In the genomic region with DNA sequence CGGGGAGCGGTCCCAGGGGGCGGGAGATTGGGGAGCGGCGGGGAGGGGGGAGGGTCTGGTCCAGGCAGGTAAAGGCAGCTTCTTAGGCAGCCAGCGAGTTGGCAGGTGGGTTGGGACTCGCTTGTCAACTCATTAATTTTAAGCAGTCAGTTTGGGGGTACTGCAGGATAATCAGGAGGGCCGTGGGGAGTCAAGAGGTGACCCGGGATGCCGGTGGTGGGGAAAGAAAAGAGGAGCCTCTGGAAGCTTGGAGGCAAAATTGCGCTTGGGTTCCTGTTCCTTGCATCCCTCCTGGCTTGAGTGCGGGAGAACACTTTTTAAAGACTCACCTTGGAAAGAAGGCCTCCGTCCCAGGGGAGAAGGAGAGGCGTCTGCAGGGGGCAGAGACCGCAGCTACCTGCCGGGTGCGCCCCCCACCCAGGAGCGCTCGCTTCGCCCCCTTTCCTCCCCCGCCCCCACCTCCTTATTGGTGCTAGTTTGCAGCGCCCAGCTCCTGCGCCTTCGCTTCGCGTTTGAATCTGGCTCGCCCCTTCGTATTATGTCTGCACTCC, we compare ENCODE assay signal across 12 cellular contexts. TPM values are rescaled to one million over a fixed set of nuclear protein-coding genes. Genes with fewer than 3 reads are reported as not detected.
DNase-seq lines count a peak whose midpoint lies in the region; ATAC-seq, FAIRE-seq and TF ChIP-seq lines count a peak whose summit lies in the region.
"Had no signal": no experiment of that assay in that cellular context is flagged by ENCODE, and none has a peak within 500 bp of the region (broad histone marks: within the 10 kb centered on the region; RNA-seq: fewer than 3 reads in every experiment).

A gene with protein sequence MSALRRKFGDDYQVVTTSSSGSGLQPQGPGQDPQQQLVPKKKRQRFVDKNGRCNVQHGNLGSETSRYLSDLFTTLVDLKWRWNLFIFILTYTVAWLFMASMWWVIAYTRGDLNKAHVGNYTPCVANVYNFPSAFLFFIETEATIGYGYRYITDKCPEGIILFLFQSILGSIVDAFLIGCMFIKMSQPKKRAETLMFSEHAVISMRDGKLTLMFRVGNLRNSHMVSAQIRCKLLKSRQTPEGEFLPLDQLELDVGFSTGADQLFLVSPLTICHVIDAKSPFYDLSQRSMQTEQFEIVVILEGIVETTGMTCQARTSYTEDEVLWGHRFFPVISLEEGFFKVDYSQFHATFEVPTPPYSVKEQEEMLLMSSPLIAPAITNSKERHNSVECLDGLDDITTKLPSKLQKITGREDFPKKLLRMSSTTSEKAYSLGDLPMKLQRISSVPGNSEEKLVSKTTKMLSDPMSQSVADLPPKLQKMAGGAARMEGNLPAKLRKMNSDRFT (plus strand): TSS at position 458 of the 551 bp plus-strand sequence. CDS start 81 bp downstream, at position 539.

- CTCF ChIA-PET in activated B cell treated with CpG ODN at 0.5 μM for 24 hours (lab: Charles Lee) = no interaction called here

- peaks cover 7% of the 10 kb centered on the region; the same call in 1 of the 2 replicates for H3K4me1 ChIP-seq in GM23338 (ENCODE audit: insufficient read depth)
- H3K4me1 ChIP-seq in iPS-20b (ENCODE audit: insufficient read depth, low read length) = no peaks in the 10 kb centered on the region
- peaks cover 0 to 25% (median 19%) of the 10 kb centered on the region in 4 donors for H3K4me1 ChIP-seq in sigmoid colon
- H3K4me1 ChIP-seq: SJSA1 had no signal

- H3K9ac ChIP-seq in iPS-20b (ENCODE audit: low read depth, low read length) = peak within 1 kb of the TSS; percentile 53; the same call in 1 of the 2 replicates

- H4K20me1 ChIP-seq in GM23338 (replicated peaks; ENCODE audit: insufficient read depth) = no peaks in the 10 kb centered on the region

- peak within 1 kb of the TSS; percentile 81 for H3K4me3 Mint-ChIP-seq in GM23338
- H3K4me3 Mint-ChIP-seq in activated B cell treated with CpG ODN at 0.5 μM for 24 hours = peak within 1 kb of the TSS; percentile 67
- H3K4me3 Mint-ChIP-seq in natural killer cell treated with Interleukin-12 subunit alpha and Interleukin-12 subunit beta and Interleukin-15 and Interleukin-18, amount 100 ng/mL, for 72 hours = no peak within 1 kb of the TSS

- no peak for FAIRE-seq in H54 (lab: Jason Lieb, UNC)
- FAIRE-seq: islet of Langerhans had no signal

- intact Hi-C loops in activated B cell treated with CpG ODN at 0.5 μM for 24 hours (cut with micrococcal nuclease) (no loop called here), sigmoid colon (cut with DNase I) (no loop called here)

- H3K27me3 ChIP-seq in GM23338 (ENCODE audit: insufficient read depth) = peaks cover 56% of the 10 kb centered on the region
- H3K27me3 ChIP-seq in iPS-20b (ENCODE audit: insufficient read depth, low read length) = peaks cover 43% of the 10 kb centered on the region
- H3K27me3 ChIP-seq in sigmoid colon = peaks cover 15 to 35% (median 27%) of the 10 kb centered on the region in 3 donors
- H3K27me3 ChIP-seq: SJSA1 had no signal

- H3K4me3 ChIP-seq in GM23338 (peak within 1 kb of the TSS; percentile 72), iPS-20b (ENCODE audit: low read length) (peak within 1 kb of the TSS; percentile 82), sigmoid colon (peak within 1 kb of the TSS in 3 of 4 donors; percentile 34 to 40 (median 40))
- H3K4me3 ChIP-seq: SJSA1 had no signal

- no peaks in the 10 kb centered on the region for H3K36me3 ChIP-seq in GM23338 (ENCODE audit: insufficient read depth)
- H3K36me3 ChIP-seq in iPS-20b (ENCODE audit: insufficient read depth, low read depth, low read length) = no peaks in the 10 kb centered on the region
- H3K36me3 ChIP-seq in sigmoid colon = no peaks in the 10 kb centered on the region
- H3K36me3 ChIP-seq: SJSA1 had no signal

- H3K9me2 ChIP-seq in GM23338 (ENCODE audit: insufficient read depth) = no peaks in the 10 kb centered on the region

- no peaks in the 10 kb centered on the region for H3F3A ChIP-seq in GM23338 (replicated peaks; ENCODE audit: low read depth)

- H3K4me1 Mint-ChIP-seq in GM23338 = peaks cover 15% of the 10 kb centered on the region; the same call in 2 of the 3 replicates
- peaks cover 3% of the 10 kb centered on the region for H3K4me1 Mint-ChIP-seq in activated B cell treated with CpG ODN at 0.5 μM for 24 hours
- H3K4me1 Mint-ChIP-seq in natural killer cell treated with Interleukin-12 subunit alpha and Interleukin-12 subunit beta and Interleukin-15 and Interleukin-18, amount 100 ng/mL, for 72 hours (ENCODE audit: low read depth in 2 of 2) = no peaks in the 10 kb centered on the region

- H3K27ac ChIP-seq in GM23338 (ENCODE audit: low read depth) (no peak within 1 kb of the TSS), iPS-20b (ENCODE audit: low read length) (no peak within 1 kb of the TSS), sigmoid colon (no peak within 1 kb of the TSS)
- H3K27ac ChIP-seq: SJSA1 had no signal

- 1 to 3% methylated on average over 28 of the region's 28 CpGs for WGBS in sigmoid colon, 2 donors

- no peak within 1 kb of the TSS for H3K27ac Mint-ChIP-seq in GM23338
- H3K27ac Mint-ChIP-seq in activated B cell treated with CpG ODN at 0.5 μM for 24 hours = no peak within 1 kb of the TSS
- no peak within 1 kb of the TSS for H3K27ac Mint-ChIP-seq in natural killer cell treated with Interleukin-12 subunit alpha and Interleukin-12 subunit beta and Interleukin-15 and Interleukin-18, amount 100 ng/mL, for 72 hours

- H3K9me3 Mint-ChIP-seq in GM23338 = no peaks in the 10 kb centered on the region
- no peaks in the 10 kb centered on the region for H3K9me3 Mint-ChIP-seq in activated B cell treated with CpG ODN at 0.5 μM for 24 hours
- H3K9me3 Mint-ChIP-seq in natural killer cell treated with Interleukin-12 subunit alpha and Interleukin-12 subunit beta and Interleukin-15 and Interleukin-18, amount 100 ng/mL, for 72 hours = peaks cover 3% of the 10 kb centered on the region

- POLR2A ChIA-PET in activated B cell treated with CpG ODN at 0.5 μM for 24 hours (lab: Charles Lee) = no interaction called here

- H3K36me3 Mint-ChIP-seq in GM23338 (ENCODE audit: low read depth) (no peaks in the 10 kb centered on the region; the same call in 2 of the 3 replicates), activated B cell treated with CpG ODN at 0.5 μM for 24 hours (ENCODE audit: low read depth) (no peaks in the 10 kb centered on the region)
- peaks cover 10% of the 10 kb centered on the region for H3K36me3 Mint-ChIP-seq in natural killer cell treated with Interleukin-12 subunit alpha and Interleukin-12 subunit beta and Interleukin-15 and Interleukin-18, amount 100 ng/mL, for 72 hours

- no peaks in the 10 kb centered on the region for H3K9me3 ChIP-seq in iPS-20b (ENCODE audit: insufficient read depth, low read depth, low read length)
- H3K9me3 ChIP-seq in sigmoid colon = no peaks in the 10 kb centered on the region

- TF ChIP-seq POLR2A in sigmoid colon (IDR thresholded peaks at IDR 0.05) (no peak), H54 (IDR thresholded peaks at IDR 0.05; ENCODE audit: low read depth, low read length) (no peak)

- H3K4me2 ChIP-seq in GM23338 = peak within 1 kb of the TSS; percentile 80

- peak; percentile 51 for DNase-seq in GM23338 (ENCODE audit: low spot score)
- no peak for DNase-seq in activated B cell treated with CpG ODN at 0.5 μM for 24 hours
- no peak for DNase-seq in sigmoid colon
- DNase-seq in central memory CD4-positive, alpha-beta T cell = no peak
- DNase-seq in natural killer cell treated with Interleukin-12 subunit alpha and Interleukin-12 subunit beta and Interleukin-15 and Interleukin-18, amount 100 ng/mL, for 72 hours (ENCODE audit: low spot score) = no peak
- no peak for DNase-seq in effector CD4-positive, alpha-beta T cell
- DNase-seq in H54 (ENCODE audit: insufficient read length, low spot score) = no peak
- DNase-seq: activated gamma-delta T cell treated with Interleukin-2 at 50 U/mL for 16 hours, IMR-90 had no signal

- TF ChIP-seq CTCF in GM23338 (conservative IDR thresholded peaks at IDR 0.05; ENCODE audit: low read depth in 2 of 2) (no peak), activated B cell treated with CpG ODN at 0.5 μM for 24 hours (IDR thresholded peaks at IDR 0.05) (no peak), sigmoid colon (IDR thresholded peaks at IDR 0.05) (no peak)

- no peak for TF ChIP-seq EP300 in sigmoid colon (IDR thresholded peaks at IDR 0.05)

- H3K27me3 Mint-ChIP-seq in GM23338 (ENCODE audit: insufficient read depth, low read depth, poor library complexity) (peaks cover 28% of the 10 kb centered on the region), activated B cell treated with CpG ODN at 0.5 μM for 24 hours (peaks cover 20% of the 10 kb centered on the region)
- peaks cover 13 to 19% of the 10 kb centered on the region in 2 donors for H3K27me3 Mint-ChIP-seq in natural killer cell treated with Interleukin-12 subunit alpha and Interleukin-12 subunit beta and Interleukin-15 and Interleukin-18, amount 100 ng/mL, for 72 hours

- H2AFZ ChIP-seq in GM23338 = peak within 1 kb of the TSS; percentile 98

- no peaks in the 10 kb centered on the region for H3K79me2 ChIP-seq in GM23338 (replicated peaks; ENCODE audit: insufficient read depth)

- peak; percentile 11 for ATAC-seq in GM23338
- no peak for ATAC-seq in activated B cell treated with CpG ODN at 0.5 μM for 24 hours (ENCODE audit: low read depth)
- ATAC-seq in natural killer cell treated with Interleukin-12 subunit alpha and Interleukin-12 subunit beta and Interleukin-15 and Interleukin-18, amount 100 ng/mL, for 72 hours = no peak

TF ChIP-seq in GM23338, 12 proteins besides CTCF, POLR2A, EP300 and RAD21 (continues in another document):
- TF ChIP-seq CREB1 (CRISPR knock-in tag; IDR thresholded peaks at IDR 0.05; ENCODE audit: low read depth) (no peak), EZH2 (IDR thresholded peaks at IDR 0.05; ENCODE audit: low read depth, unreplicated experiment) (peak; percentile 32), ZNF331 (CRISPR knock-in tag; IDR thresholded peaks at IDR 0.05; ENCODE audit: low read depth) (no peak)

RNA-seq across cellular contexts. Expression of the gene that starts here (rescaled TPM):
- total RNA-seq in GM23338 (2014; rRNA removed; shearing (Covaris generic)) = 0.28 and 0.74 TPM in 2 replicates
- polyA plus RNA-seq in GM23338 (2016; fragmentation: Nextera tagmentation; extraction: Ambion mirVana) (0.05 and 0.19 TPM in 2 replicates), sigmoid colon (under 1 TPM; 0.15 to 0.60 (median 0.23) TPM)
- total RNA-seq in activated B cell treated with CpG ODN at 0.5 μM for 24 hours (not detected in 2 replicates), sigmoid colon (under 1 TPM; under 0.01 to 0.28 (median 0.15) TPM)
- total RNA-seq in natural killer cell treated with Interleukin-12 subunit alpha and Interleukin-12 subunit beta and Interleukin-15 and Interleukin-18, amount 100 ng/mL, for 72 hours = not detected
- total RNA-seq: IMR-90, SJSA1 had no signal
- polyA plus RNA-seq: IMR-90 had no signal

Comparison
In these comparisons a context has a peak if more than half of its experiments do, and no peak if none do; other contexts are left out.
1. Peak in DNase-seq, ATAC-seq, H3K4me3 ChIP-seq and H3K4me2 ChIP-seq in GM23338; RNA of the gene not detected or under 1 TPM.